ENCODE assay signal across 22 cellular contexts in genomic region chr2:11503354-11503927, GRCh38.
"Had no signal": no experiment of that assay in that cellular context is flagged by ENCODE, and none has a peak within 500 bp of the region (broad histone marks: within the 10 kb centered on the region; RNA-seq: fewer than 3 reads in every experiment).

No MANE protein-coding gene starts in this region.

- FAIRE-seq: endometrium, frontal cortex, keratinocyte had no signal

- H3K27ac ChIP-seq: coronary artery, lower lobe of right lung, ovary, psoas muscle, skin epidermis, spleen, testis, tibial artery had no signal

- ATAC-seq: left ventricle myocardium superior; lower lobe of right lung; natural killer cell; psoas muscle; right cardiac atrium; stimulated activated memory B cell treated with anti-CD40 and anti-IgM and Interleukin-4, amounts not matched to agents 10 μg/mL and 1 μg/mL and 100 μg/mL, for 72 hours; stimulated activated naive CD8-positive, alpha-beta T cell treated with anti-CD3 and anti-CD28 coated beads, Interleukin-15, Interleukin-2, amounts not matched to agents 100 U/mL and 50 U/mL, for 24 hours had no signal

- H3K4me3 ChIP-seq: coronary artery, lower lobe of right lung, ovary, psoas muscle, skin epidermis, spleen, testis, tibial artery had no signal

- H3K27me3 ChIP-seq: ovary, testis had no signal

- H3K36me3 ChIP-seq: lower lobe of right lung, ovary, spleen, tibial artery had no signal

- H3K4me1 ChIP-seq: lower lobe of right lung had no signal

- DNase-seq: dermis blood vessel endothelial cell; effector memory CD4-positive, alpha-beta T cell; left ventricle myocardium superior; lower lobe of right lung; natural killer cell; occipital lobe; posterior cingulate gyrus; psoas muscle; right cardiac atrium; spleen; stimulated activated CD4-positive, alpha-beta T cell treated with anti-CD3 and anti-CD28 coated beads, Interleukin-4, amount 100 ng/mL, for 4 hours; stimulated activated naive CD8-positive, alpha-beta T cell treated with anti-CD3 and anti-CD28 coated beads, Interleukin-15, Interleukin-2, amounts not matched to agents 100 U/mL and 50 U/mL, for 24 hours; substantia nigra; testis; tibial artery had no signal

- H3K9me3 ChIP-seq: lower lobe of right lung, ovary, testis, tibial artery had no signal
